ENCODE assay signal across 2 cellular contexts in the genomic region with DNA sequence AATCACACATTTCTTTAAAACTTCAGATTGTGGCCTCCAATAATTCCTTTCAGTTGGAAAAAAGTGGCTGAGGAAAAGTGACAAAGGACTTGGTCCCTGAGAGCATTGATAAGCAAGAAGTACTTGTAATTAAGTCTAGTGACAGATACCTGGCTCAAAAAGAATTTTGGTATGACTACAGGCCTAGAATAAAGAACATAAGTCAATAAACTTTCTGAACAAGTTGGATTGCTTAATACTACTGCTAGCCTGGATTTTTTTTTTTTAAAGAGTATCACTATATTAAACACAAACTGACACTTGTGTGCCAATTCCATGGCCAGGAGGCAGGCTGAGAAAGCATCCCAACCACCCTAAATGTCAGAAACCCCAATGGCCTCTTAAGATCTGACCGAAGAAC.
TF ChIP-seq lines count a peak whose summit lies in the region.

No MANE protein-coding gene starts in this region.

TF ChIP-seq in liver, 16 proteins besides CTCF, POLR2A, EP300 and RAD21:
- TF ChIP-seq ZBTB33 (IDR thresholded peaks at IDR 0.05) (no peak), FOXA2 (IDR thresholded peaks at IDR 0.05) (peak; percentile 13), EGR1 (IDR thresholded peaks at IDR 0.05; ENCODE audit: low read depth in 2 of 2) (no peak), FOXA1 (IDR thresholded peaks at IDR 0.05) (no peak)
- TF ChIP-seq, protein P1, sequence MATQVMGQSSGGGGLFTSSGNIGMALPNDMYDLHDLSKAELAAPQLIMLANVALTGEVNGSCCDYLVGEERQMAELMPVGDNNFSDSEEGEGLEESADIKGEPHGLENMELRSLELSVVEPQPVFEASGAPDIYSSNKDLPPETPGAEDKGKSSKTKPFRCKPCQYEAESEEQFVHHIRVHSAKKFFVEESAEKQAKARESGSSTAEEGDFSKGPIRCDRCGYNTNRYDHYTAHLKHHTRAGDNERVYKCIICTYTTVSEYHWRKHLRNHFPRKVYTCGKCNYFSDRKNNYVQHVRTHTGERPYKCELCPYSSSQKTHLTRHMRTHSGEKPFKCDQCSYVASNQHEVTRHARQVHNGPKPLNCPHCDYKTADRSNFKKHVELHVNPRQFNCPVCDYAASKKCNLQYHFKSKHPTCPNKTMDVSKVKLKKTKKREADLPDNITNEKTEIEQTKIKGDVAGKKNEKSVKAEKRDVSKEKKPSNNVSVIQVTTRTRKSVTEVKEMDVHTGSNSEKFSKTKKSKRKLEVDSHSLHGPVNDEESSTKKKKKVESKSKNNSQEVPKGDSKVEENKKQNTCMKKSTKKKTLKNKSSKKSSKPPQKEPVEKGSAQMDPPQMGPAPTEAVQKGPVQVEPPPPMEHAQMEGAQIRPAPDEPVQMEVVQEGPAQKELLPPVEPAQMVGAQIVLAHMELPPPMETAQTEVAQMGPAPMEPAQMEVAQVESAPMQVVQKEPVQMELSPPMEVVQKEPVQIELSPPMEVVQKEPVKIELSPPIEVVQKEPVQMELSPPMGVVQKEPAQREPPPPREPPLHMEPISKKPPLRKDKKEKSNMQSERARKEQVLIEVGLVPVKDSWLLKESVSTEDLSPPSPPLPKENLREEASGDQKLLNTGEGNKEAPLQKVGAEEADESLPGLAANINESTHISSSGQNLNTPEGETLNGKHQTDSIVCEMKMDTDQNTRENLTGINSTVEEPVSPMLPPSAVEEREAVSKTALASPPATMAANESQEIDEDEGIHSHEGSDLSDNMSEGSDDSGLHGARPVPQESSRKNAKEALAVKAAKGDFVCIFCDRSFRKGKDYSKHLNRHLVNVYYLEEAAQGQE (IDR thresholded peaks at IDR 0.05): no peak

TF ChIP-seq in HepG2, 621 proteins besides CTCF, POLR2A, EP300 and RAD21:
- TF ChIP-seq ZNF3 (CRISPR knock-in tag; IDR thresholded peaks at IDR 0.05) (no peak), ELK4 (CRISPR knock-in tag; IDR thresholded peaks at IDR 0.05; ENCODE audit: borderline replicate concordance) (no peak), POLR2G (IDR thresholded peaks at IDR 0.05; ENCODE audit: low read depth, low read length) (no peak), DNMT3B (CRISPR knock-in tag; conservative IDR thresholded peaks at IDR 0.05) (no peak), ZNF772 (CRISPR knock-in tag; IDR thresholded peaks at IDR 0.05) (no peak), FOXA1 (IDR thresholded peaks at IDR 0.05) (no peak), FOXA1 (CRISPR knock-in tag; IDR thresholded peaks at IDR 0.05) (no peak), MEF2D (CRISPR knock-in tag; IDR thresholded peaks at IDR 0.05) (no peak), TBP (CRISPR knock-in tag; IDR thresholded peaks at IDR 0.05) (no peak), FOXK1 (CRISPR knock-in tag; IDR thresholded peaks at IDR 0.05; ENCODE audit: borderline replicate concordance, low read depth) (no peak), MIXL1 (CRISPR knock-in tag; IDR thresholded peaks at IDR 0.05) (no peak), KLF13 (CRISPR knock-in tag; IDR thresholded peaks at IDR 0.05) (no peak), ZNF777 (CRISPR knock-in tag; IDR thresholded peaks at IDR 0.05) (no peak), ZNF280B (CRISPR knock-in tag; IDR thresholded peaks at IDR 0.05; ENCODE audit: borderline replicate concordance) (no peak), GLMP (CRISPR knock-in tag; IDR thresholded peaks at IDR 0.05; ENCODE audit: borderline replicate concordance) (no peak), MIER2 (CRISPR knock-in tag; IDR thresholded peaks at IDR 0.05) (no peak)
- TF ChIP-seq, protein P2, sequence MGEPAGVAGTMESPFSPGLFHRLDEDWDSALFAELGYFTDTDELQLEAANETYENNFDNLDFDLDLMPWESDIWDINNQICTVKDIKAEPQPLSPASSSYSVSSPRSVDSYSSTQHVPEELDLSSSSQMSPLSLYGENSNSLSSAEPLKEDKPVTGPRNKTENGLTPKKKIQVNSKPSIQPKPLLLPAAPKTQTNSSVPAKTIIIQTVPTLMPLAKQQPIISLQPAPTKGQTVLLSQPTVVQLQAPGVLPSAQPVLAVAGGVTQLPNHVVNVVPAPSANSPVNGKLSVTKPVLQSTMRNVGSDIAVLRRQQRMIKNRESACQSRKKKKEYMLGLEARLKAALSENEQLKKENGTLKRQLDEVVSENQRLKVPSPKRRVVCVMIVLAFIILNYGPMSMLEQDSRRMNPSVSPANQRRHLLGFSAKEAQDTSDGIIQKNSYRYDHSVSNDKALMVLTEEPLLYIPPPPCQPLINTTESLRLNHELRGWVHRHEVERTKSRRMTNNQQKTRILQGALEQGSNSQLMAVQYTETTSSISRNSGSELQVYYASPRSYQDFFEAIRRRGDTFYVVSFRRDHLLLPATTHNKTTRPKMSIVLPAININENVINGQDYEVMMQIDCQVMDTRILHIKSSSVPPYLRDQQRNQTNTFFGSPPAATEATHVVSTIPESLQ (CRISPR knock-in tag; conservative IDR thresholded peaks at IDR 0.05): no peak
- TF ChIP-seq, protein P3, sequence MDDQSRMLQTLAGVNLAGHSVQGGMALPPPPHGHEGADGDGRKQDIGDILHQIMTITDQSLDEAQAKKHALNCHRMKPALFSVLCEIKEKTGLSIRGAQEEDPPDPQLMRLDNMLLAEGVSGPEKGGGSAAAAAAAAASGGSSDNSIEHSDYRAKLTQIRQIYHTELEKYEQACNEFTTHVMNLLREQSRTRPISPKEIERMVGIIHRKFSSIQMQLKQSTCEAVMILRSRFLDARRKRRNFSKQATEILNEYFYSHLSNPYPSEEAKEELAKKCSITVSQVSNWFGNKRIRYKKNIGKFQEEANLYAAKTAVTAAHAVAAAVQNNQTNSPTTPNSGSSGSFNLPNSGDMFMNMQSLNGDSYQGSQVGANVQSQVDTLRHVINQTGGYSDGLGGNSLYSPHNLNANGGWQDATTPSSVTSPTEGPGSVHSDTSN (CRISPR knock-in tag; IDR thresholded peaks at IDR 0.05; ENCODE audit: borderline replicate concordance): no peak
- TF ChIP-seq, protein P4, sequence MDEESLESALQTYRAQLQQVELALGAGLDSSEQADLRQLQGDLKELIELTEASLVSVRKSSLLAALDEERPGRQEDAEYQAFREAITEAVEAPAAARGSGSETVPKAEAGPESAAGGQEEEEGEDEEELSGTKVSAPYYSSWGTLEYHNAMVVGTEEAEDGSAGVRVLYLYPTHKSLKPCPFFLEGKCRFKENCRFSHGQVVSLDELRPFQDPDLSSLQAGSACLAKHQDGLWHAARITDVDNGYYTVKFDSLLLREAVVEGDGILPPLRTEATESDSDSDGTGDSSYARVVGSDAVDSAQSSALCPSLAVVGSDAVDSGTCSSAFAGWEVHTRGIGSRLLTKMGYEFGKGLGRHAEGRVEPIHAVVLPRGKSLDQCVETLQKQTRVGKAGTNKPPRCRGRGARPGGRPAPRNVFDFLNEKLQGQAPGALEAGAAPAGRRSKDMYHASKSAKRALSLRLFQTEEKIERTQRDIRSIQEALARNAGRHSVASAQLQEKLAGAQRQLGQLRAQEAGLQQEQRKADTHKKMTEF (CRISPR knock-in tag; IDR thresholded peaks at IDR 0.05): no peak
